Comparison of ENCODE assay signal across 16 cellular contexts in the genomic region with DNA sequence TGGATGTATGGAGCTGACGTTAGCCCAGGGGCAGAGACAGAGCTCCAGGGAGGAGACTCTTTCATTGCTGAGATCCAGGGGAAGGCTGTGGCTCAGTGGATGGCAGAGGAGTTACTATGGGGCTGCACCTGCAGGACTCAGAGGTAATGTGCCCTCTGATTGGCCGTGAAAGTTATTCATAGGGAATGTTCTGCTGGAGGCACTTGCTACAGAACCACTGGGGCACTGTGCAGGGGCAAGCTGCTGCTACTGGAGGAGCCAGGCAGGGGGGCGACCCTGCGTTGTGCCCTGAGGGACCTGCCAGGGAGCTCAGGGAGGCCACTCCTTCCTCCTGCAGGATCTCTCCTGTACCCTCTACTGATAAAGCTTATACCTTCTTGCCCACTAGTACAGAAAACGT.
DNase-seq lines count a peak whose midpoint lies in the region; ATAC-seq and TF ChIP-seq lines count a peak whose summit lies in the region.
"Had no signal": no experiment of that assay in that cellular context is flagged by ENCODE, and none has a peak within 500 bp of the region (broad histone marks: within the 10 kb centered on the region; RNA-seq: fewer than 3 reads in every experiment).

No MANE protein-coding gene starts in this region.

- H3K27ac ChIP-seq in mammary epithelial cell (ENCODE audit: insufficient read depth, low read depth, low read length) (no peak overlapping the region), HCT116 (ENCODE audit: low read depth, low read length) (no peak overlapping the region), thyroid gland (peak overlapping the region in 2 of 3 donors; percentile 79 to 92), right lobe of liver (no peak overlapping the region)

- H3K36me3 Mint-ChIP-seq in MCF 10A (ENCODE audit: insufficient read depth, unreplicated experiment), result peaks cover 5% of the 10 kb centered on the region

- CTCF ChIA-PET in MCF 10A (lab: Yijun Ruan, JAX), result interaction anchor here (0.6 to 1.5 kb wide), 4 partner anchors 20 to 494 kb away, joined by 3 to 5 read pairs (median 4); no protein-coding TSS in a partner anchor
- CTCF ChIA-PET in mammary epithelial cell (lab: Charles Lee; ENCODE audit: low non-redundant PET), result no interaction called here
- CTCF ChIA-PET in HCT116 (lab: Charles Lee), result no interaction called here

- H3K4me3 Mint-ChIP-seq in MCF 10A (ENCODE audit: unreplicated experiment), result no peak overlapping the region
- H3K4me3 Mint-ChIP-seq: HFFc6 had no signal

- H2AFZ ChIP-seq in mammary epithelial cell (ENCODE audit: low read depth, low read length) (no peak overlapping the region), HCT116 (ENCODE audit: low read depth, low read length, poor library complexity, severe bottlenecking) (no peak overlapping the region)

- TF ChIP-seq CTCF in MCF 10A (IDR thresholded peaks at IDR 0.05; ENCODE audit: unreplicated experiment), result no peak
- TF ChIP-seq CTCF in mammary epithelial cell (conservative IDR thresholded peaks at IDR 0.05 in 1 of 2, IDR thresholded peaks at IDR 0.05 in 1 of 2; ENCODE audit: extremely low read depth in 1 of 2, insufficient read depth in 1 of 2, low read depth in 1 of 2, low read length in 2 of 2), result no peak
- TF ChIP-seq CTCF in HCT116 (IDR thresholded peaks at IDR 0.05 in 2 of 3, conservative IDR thresholded peaks at IDR 0.05 in 1 of 3; ENCODE audit: borderline replicate concordance in 1 of 3, insufficient read depth in 1 of 3, low read depth in 2 of 3, low read length in 2 of 3), result no peak
- TF ChIP-seq CTCF in thyroid gland (IDR thresholded peaks at IDR 0.05), result no peak
- TF ChIP-seq CTCF in right lobe of liver (IDR thresholded peaks at IDR 0.05), result no peak

- H3K79me2 ChIP-seq in mammary epithelial cell (ENCODE audit: insufficient read depth, low read length) (peaks cover 13% of the 10 kb centered on the region), HCT116 (ENCODE audit: insufficient read depth, low read length) (no peaks in the 10 kb centered on the region)

- POLR2A ChIA-PET in MCF 10A (lab: Yijun Ruan, JAX), result interaction anchor here (1.0 kb wide), 2 partner anchors 12 to 23 kb away, joined by 3 read pairs; no protein-coding TSS in a partner anchor
- POLR2A ChIA-PET in HCT116 (lab: Charles Lee), result no interaction called here

- peaks cover 5% of the 10 kb centered on the region for H3K4me1 Mint-ChIP-seq in MCF 10A (ENCODE audit: insufficient read depth, unreplicated experiment)

- H3K27me3 Mint-ChIP-seq in MCF 10A (ENCODE audit: insufficient read depth, unreplicated experiment), result no peaks in the 10 kb centered on the region

- no peaks in the 10 kb centered on the region for H3K9me3 Mint-ChIP-seq in MCF 10A (ENCODE audit: unreplicated experiment)
- H3K9me3 Mint-ChIP-seq: HFFc6 had no signal

- TF ChIP-seq POLR2A in HCT116 (IDR thresholded peaks at IDR 0.05; ENCODE audit: borderline replicate concordance, extremely low read depth, insufficient read depth, insufficient read length) (no peak), thyroid gland (IDR thresholded peaks at IDR 0.05) (no peak), right lobe of liver (IDR thresholded peaks at IDR 0.05) (no peak)

- TF ChIP-seq RAD21 in HCT116 (IDR thresholded peaks at IDR 0.05; ENCODE audit: low read depth), result no peak

- intact Hi-C loops in MCF 10A (cut with micrococcal nuclease), result no loop called here
- intact Hi-C loops in mammary epithelial cell (cut with micrococcal nuclease), result no loop called here
- intact Hi-C loops in HCT116 (cut with micrococcal nuclease), result no loop called here
- intact Hi-C loops in thyroid gland (cut with DNase I), result no loop called here
- intact Hi-C loops in right lobe of liver (cut with DNase I), result no loop called here

- H3K9ac ChIP-seq in mammary epithelial cell (ENCODE audit: insufficient read depth, low read length) (no peak overlapping the region), HCT116 (ENCODE audit: low read length) (no peak overlapping the region)

- H3K4me1 ChIP-seq in mammary epithelial cell (ENCODE audit: insufficient read depth, low read length) (no peaks in the 10 kb centered on the region), HCT116 (ENCODE audit: control insufficient read depth in 1 of 2, insufficient read depth in 2 of 2, low read length in 2 of 2) (no peaks in the 10 kb centered on the region), thyroid gland (peaks cover 47 to 66% of the 10 kb centered on the region in 2 donors), right lobe of liver (no peaks in the 10 kb centered on the region)

- H3K27me3 ChIP-seq in mammary epithelial cell (ENCODE audit: insufficient read depth, low read length) (no peaks in the 10 kb centered on the region), HCT116 (ENCODE audit: insufficient read depth, low read length) (peaks cover 44% of the 10 kb centered on the region), thyroid gland (no peaks in the 10 kb centered on the region), right lobe of liver (no peaks in the 10 kb centered on the region)

- dilution Hi-C loops in mammary epithelial cell (cut with HindIII; ENCODE audit: low sequenced_read_pairs), result no loop called here

- H4K20me1 ChIP-seq in mammary epithelial cell (ENCODE audit: insufficient read depth, low read length) (no peaks in the 10 kb centered on the region), HCT116 (ENCODE audit: insufficient read depth) (no peaks in the 10 kb centered on the region)

- H3K4me3 ChIP-seq in mammary epithelial cell (replicated peaks in 1 of 3; ENCODE audit: insufficient read depth in 1 of 3, low read depth in 2 of 3, low read length in 3 of 3) (no peak overlapping the region), HCT116 (replicated peaks in 1 of 2; ENCODE audit: low read depth in 1 of 2, low read length in 2 of 2) (no peak overlapping the region), thyroid gland (replicated peaks in 1 of 3) (no peak overlapping the region), right lobe of liver (no peak overlapping the region)

- H3K4me2 ChIP-seq in mammary epithelial cell (ENCODE audit: insufficient read depth, low read depth, low read length), result no peak overlapping the region
- H3K4me2 ChIP-seq in HCT116 (ENCODE audit: low read length), result no peak overlapping the region

- no peak for DNase-seq in MCF 10A (ENCODE audit: unreplicated experiment)
- no peak for DNase-seq in mammary epithelial cell
- DNase-seq in HCT116 (ENCODE audit: low read depth, low spot score), result no peak
- peak; percentile 26 for DNase-seq in iPS-NIHi11 (ENCODE audit: low spot score)
- DNase-seq in thyroid gland, result no peak
- no peak for DNase-seq in right lobe of liver
- no peak for DNase-seq in cerebellar nuclear complex (lab: John Stamatoyannopoulos, UW)
- no peak for DNase-seq in foreskin melanocyte
- DNase-seq: C1 segment of cervical spinal cord, HFFc6, KBM-7, NCI-H1092 treated with DMSO at 0.1 percent for 48 hours, NCI-H187, NCI-H2171, SHP77 had no signal

- H3K36me3 ChIP-seq in mammary epithelial cell (ENCODE audit: insufficient read depth, low read length) (no peaks in the 10 kb centered on the region), HCT116 (ENCODE audit: control insufficient read depth in 1 of 2, insufficient read depth in 2 of 2, low read length in 2 of 2) (no peaks in the 10 kb centered on the region), thyroid gland (no peaks in the 10 kb centered on the region), right lobe of liver (no peaks in the 10 kb centered on the region)

- peak; percentile 36; the same call in 1 of the 2 replicates for ATAC-seq in HCT116
- no peak for ATAC-seq in right lobe of liver
- ATAC-seq: Panc1 had no signal

- RAD21 ChIA-PET in HCT116 (lab: Charles Lee; ENCODE audit: low non-redundant PET in 1 of 2, low total read pairs in 2 of 2, uncharacterized antibody in 2 of 2, unreplicated experiment in 2 of 2), result no interaction called here

- BruUV-seq in MCF 10A (replicated peaks; lab: Mats Ljungman, UMichigan) (no TSS peak), mammary epithelial cell (replicated peaks; lab: Mats Ljungman, UMichigan) (no TSS peak), HCT116 (replicated peaks; lab: Mats Ljungman, UMichigan) (no TSS peak)

- H3K9me3 ChIP-seq in mammary epithelial cell (replicated peaks; ENCODE audit: insufficient read depth, low read length) (no peaks in the 10 kb centered on the region), HCT116 (ENCODE audit: control insufficient read depth in 1 of 2, insufficient read depth in 1 of 2, low read depth in 1 of 2, low read length in 2 of 2) (no peaks in the 10 kb centered on the region), thyroid gland (no peaks in the 10 kb centered on the region), right lobe of liver (no peaks in the 10 kb centered on the region)

- 83% methylated on average over 3 of the region's 5 CpGs for WGBS in mammary epithelial cell (ENCODE audit: low coverage, missing lambda C conversion rate)
- 77 to 81% methylated on average over 5 of the region's 5 CpGs for WGBS in thyroid gland, 2 donors
- WGBS in right lobe of liver (ENCODE audit: insufficient coverage, low coverage, low lambda C conversion rate, missing lambda C conversion rate), result 73% methylated on average over 2 of the region's 5 CpGs

- peak overlapping the region; percentile 54 for H3K27ac Mint-ChIP-seq in MCF 10A (ENCODE audit: low read depth, unreplicated experiment)
- H3K27ac Mint-ChIP-seq: HFFc6 had no signal

- in situ Hi-C loops in mammary epithelial cell (cut with MboI; ENCODE audit: low sequenced_read_pairs in 2 of 2), result loop anchor here in 1 of 2 donors (25.0 kb wide), 1 partner anchor 504 kb away; no protein-coding TSS in a partner anchor

- no peaks in the 10 kb centered on the region for H3K9me2 ChIP-seq in HCT116 (ENCODE audit: insufficient read depth)

TF ChIP-seq in HCT116, 20 proteins besides CTCF, POLR2A, EP300 and RAD21:
- no peak for TF ChIP-seq JUND (IDR thresholded peaks at IDR 0.05)
- TF ChIP-seq, protein P1, sequence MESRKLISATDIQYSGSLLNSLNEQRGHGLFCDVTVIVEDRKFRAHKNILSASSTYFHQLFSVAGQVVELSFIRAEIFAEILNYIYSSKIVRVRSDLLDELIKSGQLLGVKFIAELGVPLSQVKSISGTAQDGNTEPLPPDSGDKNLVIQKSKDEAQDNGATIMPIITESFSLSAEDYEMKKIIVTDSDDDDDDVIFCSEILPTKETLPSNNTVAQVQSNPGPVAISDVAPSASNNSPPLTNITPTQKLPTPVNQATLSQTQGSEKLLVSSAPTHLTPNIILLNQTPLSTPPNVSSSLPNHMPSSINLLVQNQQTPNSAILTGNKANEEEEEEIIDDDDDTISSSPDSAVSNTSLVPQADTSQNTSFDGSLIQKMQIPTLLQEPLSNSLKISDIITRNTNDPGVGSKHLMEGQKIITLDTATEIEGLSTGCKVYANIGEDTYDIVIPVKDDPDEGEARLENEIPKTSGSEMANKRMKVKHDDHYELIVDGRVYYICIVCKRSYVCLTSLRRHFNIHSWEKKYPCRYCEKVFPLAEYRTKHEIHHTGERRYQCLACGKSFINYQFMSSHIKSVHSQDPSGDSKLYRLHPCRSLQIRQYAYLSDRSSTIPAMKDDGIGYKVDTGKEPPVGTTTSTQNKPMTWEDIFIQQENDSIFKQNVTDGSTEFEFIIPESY (IDR thresholded peaks at IDR 0.05; ENCODE audit: extremely low read depth, insufficient replicate concordance, low read length), result no peak
- TF ChIP-seq EZH2 (IDR thresholded peaks at IDR 0.05), result no peak
- TF ChIP-seq EGR1 (IDR thresholded peaks at IDR 0.05; ENCODE audit: low read depth), result no peak

Comparison
In these comparisons a context has a peak if more than half of its experiments do, and no peak if none do; other contexts are left out.
1. H3K27ac ChIP-seq: peak in thyroid gland (2 of 3); none in mammary epithelial cell (single experiment), HCT116 (single experiment) and right lobe of liver (0 of 3).